8 cellular contexts compared by ENCODE assay signal in the genomic region with DNA sequence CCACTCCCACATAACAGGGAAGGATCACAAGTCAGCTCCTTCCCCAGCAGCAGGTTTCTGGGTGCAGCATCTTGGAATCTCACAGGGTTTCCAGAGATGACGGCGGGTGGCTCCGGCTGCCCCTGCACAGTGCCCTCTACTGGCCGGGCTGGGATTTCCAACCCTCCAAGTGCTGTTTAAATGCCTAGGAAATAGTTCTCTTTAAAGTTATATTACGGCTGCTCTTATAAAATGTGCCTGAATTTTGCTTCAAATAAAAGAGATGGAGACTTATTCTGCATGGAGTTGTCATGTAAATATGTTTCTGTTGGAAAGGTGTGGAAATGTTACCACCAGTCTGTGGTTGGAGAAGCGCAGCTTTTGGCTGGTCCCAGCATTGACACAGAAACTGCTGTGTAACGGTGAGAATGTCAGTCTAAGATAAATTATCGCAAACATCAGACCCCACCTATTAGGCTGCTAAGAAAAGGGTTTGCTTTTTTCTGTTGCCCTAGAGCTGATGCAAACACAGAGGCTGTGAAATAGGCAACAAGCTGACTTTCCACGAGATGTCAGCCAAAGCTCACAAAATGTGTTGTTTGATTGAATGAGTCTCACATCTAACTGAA.
A peak's percentile ranks its signal among the peaks of the same experiment; 100 is the strongest.
DNase-seq lines count a peak whose midpoint lies in the region; ATAC-seq and TF ChIP-seq lines count a peak whose summit lies in the region.

No MANE protein-coding gene starts in this region.

- H3K4me3 ChIP-seq in fibroblast of pulmonary artery (replicated peaks; ENCODE audit: low read depth, low read length), result no peak overlapping the region

- DNase-seq in EL, result peak; percentile 30
- DNase-seq in NCI-H146 (lab: John Stamatoyannopoulos, UW), result peak; percentile 41
- DNase-seq in activated CD4-positive, alpha-beta T cell treated with anti-CD3 and anti-CD28 coated beads, Interleukin-2, amount 50 U/mL, for 48 hours, result peak; percentile 71 to 76
- peak; percentile 29 for DNase-seq in fibroblast of pulmonary artery (ENCODE audit: low read depth)
- DNase-seq in stimulated activated CD4-positive, alpha-beta T cell treated with anti-CD3 and anti-CD28 coated beads, Interleukin-1b, Interleukin-23, amount 100 ng/mL, for 4 hours (ENCODE audit: low read depth in 2 of 2), result peak; percentile 20 to 45

- TF ChIP-seq CTCF in fibroblast of pulmonary artery (IDR thresholded peaks at IDR 0.05; ENCODE audit: low read length, missing control alignments), result peak; percentile 57

- no peak for ATAC-seq in GM21737 (IDR thresholded peaks at IDR 0.05; ENCODE audit: unreplicated experiment)
- ATAC-seq in HG03108 (IDR thresholded peaks at IDR 0.05; ENCODE audit: unreplicated experiment), result no peak
- ATAC-seq in HG03025 (IDR thresholded peaks at IDR 0.05; ENCODE audit: low FRiP score, unreplicated experiment), result no peak
